ENCODE assay signal across 1 cellular context in genomic region chr4:109972786-109973528, GRCh38.
TF ChIP-seq lines count a peak whose summit lies in the region.

No MANE protein-coding gene starts in this region.

TF ChIP-seq in H1, 55 proteins besides CTCF, POLR2A, EP300 and RAD21:
- TF ChIP-seq FOSL1 (IDR thresholded peaks at IDR 0.05; ENCODE audit: insufficient read depth, low read depth, low read length) = no peak
- TF ChIP-seq TAF1 (IDR thresholded peaks at IDR 0.05; ENCODE audit: low read depth, low read length) = no peak
- TF ChIP-seq HDAC6 (IDR thresholded peaks at IDR 0.05; ENCODE audit: low read depth, low read length) = no peak
- no peak for TF ChIP-seq ZNF274 (IDR thresholded peaks at IDR 0.05; ENCODE audit: borderline replicate concordance, extremely low read depth, low read length)
- no peak for TF ChIP-seq PHF8 (conservative IDR thresholded peaks at IDR 0.05; ENCODE audit: low read depth, low read length)
- TF ChIP-seq BRCA1 (IDR thresholded peaks at IDR 0.05; ENCODE audit: low read depth, low read length) = no peak
- TF ChIP-seq TBP (IDR thresholded peaks at IDR 0.05; ENCODE audit: low read depth, low read length) = no peak
- no peak for TF ChIP-seq SP2 (IDR thresholded peaks at IDR 0.05; ENCODE audit: low read length)
- TF ChIP-seq POLR2AphosphoS5 (IDR thresholded peaks at IDR 0.05; ENCODE audit: low read depth, low read length) = no peak
- TF ChIP-seq RXRA (IDR thresholded peaks at IDR 0.05; ENCODE audit: insufficient read depth, low read depth, low read length) = no peak
